In genomic region chr20:36820073-36820472, GRCh38 we compare ENCODE assay signal across 15 cellular contexts. TPM values are rescaled to one million over a fixed set of nuclear protein-coding genes. Genes with fewer than 3 reads are reported as not detected.
DNase-seq lines count a peak whose midpoint lies in the region; ATAC-seq and TF ChIP-seq lines count a peak whose summit lies in the region.
"Had no signal": no experiment of that assay in that cellular context is flagged by ENCODE, and none has a peak within 500 bp of the region (broad histone marks: within the 10 kb centered on the region; RNA-seq: fewer than 3 reads in every experiment).

No MANE protein-coding gene starts in this region.

- H3K4ac ChIP-seq in mesendoderm (ENCODE audit: low read depth, low read length) = no peak overlapping the region

- H2BK120ac ChIP-seq in mesendoderm (ENCODE audit: low read depth, low read length) = no peak overlapping the region

- H3K27ac ChIP-seq in caudate nucleus (ENCODE audit: low read depth, low read length) (peak overlapping the region; percentile 23), mesendoderm (ENCODE audit: low read depth, low read length) (no peak overlapping the region)

- H4K5ac ChIP-seq in mesendoderm (ENCODE audit: low read length) = no peak overlapping the region

- H2AK5ac ChIP-seq in mesendoderm (ENCODE audit: low read length) = peak overlapping the region; percentile 32

- DNase-seq in HFFc6 (no peak), caudate nucleus (lab: John Stamatoyannopoulos, UW) (no peak), mesendoderm (no peak), HAP-1 (ENCODE audit: low spot score in 2 of 2) (no peak), ureter (ENCODE audit: low spot score) (no peak), A172 (ENCODE audit: low spot score) (no peak)
- DNase-seq: amygdala, Calu3, HCEC 1CT, left colon, natural killer cell had no signal

- peaks cover 5% of the 10 kb centered on the region for H3K36me3 ChIP-seq in mesendoderm (ENCODE audit: control insufficient read depth, insufficient read depth, low read length)
- peaks cover 43% of the 10 kb centered on the region for H3K36me3 ChIP-seq in HAP-1 (replicated peaks)

- H3K9me3 ChIP-seq in HAP-1 = no peaks in the 10 kb centered on the region

- H2BK5ac ChIP-seq in mesendoderm (ENCODE audit: low read length) = no peak overlapping the region

- H3K4me3 ChIP-seq in mesendoderm (ENCODE audit: low read length) (no peak overlapping the region), HAP-1 (no peak overlapping the region)
- H3K4me3 ChIP-seq: GM12878 had no signal

- peaks cover 39% of the 10 kb centered on the region for H3K36me3 Mint-ChIP-seq in HFFc6 (ENCODE audit: low read depth)
- peaks cover 43% of the 10 kb centered on the region for H3K36me3 Mint-ChIP-seq in stimulated activated memory B cell treated with anti-CD40 and anti-IgM and Interleukin-4, amounts not matched to agents 10 μg/mL and 1 μg/mL and 100 μg/mL, for 72 hours
- H3K36me3 Mint-ChIP-seq: natural killer cell had no signal

- peaks cover 29% of the 10 kb centered on the region for H3K4me1 Mint-ChIP-seq in HFFc6 (ENCODE audit: low read depth)
- peaks cover 7% of the 10 kb centered on the region for H3K4me1 Mint-ChIP-seq in stimulated activated memory B cell treated with anti-CD40 and anti-IgM and Interleukin-4, amounts not matched to agents 10 μg/mL and 1 μg/mL and 100 μg/mL, for 72 hours
- H3K4me1 Mint-ChIP-seq: natural killer cell had no signal

- peak overlapping the region; percentile 58 for H3K56ac ChIP-seq in mesendoderm (ENCODE audit: low read length)

- no peak overlapping the region for H4K8ac ChIP-seq in mesendoderm (ENCODE audit: low read depth, low read length)

- WGBS in mesendoderm (ENCODE audit: extremely low coverage, insufficient coverage, low lambda C conversion rate) = no CpG with 5 or more reads among the region's 1 CpG

- no peak for ATAC-seq in stimulated activated memory B cell treated with anti-CD40 and anti-IgM and Interleukin-4, amounts not matched to agents 10 μg/mL and 1 μg/mL and 100 μg/mL, for 72 hours
- no peak for ATAC-seq in HG03045 (IDR thresholded peaks at IDR 0.05; ENCODE audit: unreplicated experiment)
- ATAC-seq: GM12878, left colon, natural killer cell had no signal

- peak overlapping the region; percentile 40; the same call in 1 of the 2 replicates for H3K27ac Mint-ChIP-seq in HFFc6
- peak overlapping the region; percentile 6 for H3K27ac Mint-ChIP-seq in stimulated activated memory B cell treated with anti-CD40 and anti-IgM and Interleukin-4, amounts not matched to agents 10 μg/mL and 1 μg/mL and 100 μg/mL, for 72 hours
- H3K27ac Mint-ChIP-seq: natural killer cell had no signal

- no peak overlapping the region for H2BK15ac ChIP-seq in mesendoderm (replicated peaks; ENCODE audit: low read depth)

- TF ChIP-seq CTCF in HFFc6 (IDR thresholded peaks at IDR 0.05) = no peak

- no peaks in the 10 kb centered on the region for H3K9me3 Mint-ChIP-seq in HFFc6
- H3K9me3 Mint-ChIP-seq in stimulated activated memory B cell treated with anti-CD40 and anti-IgM and Interleukin-4, amounts not matched to agents 10 μg/mL and 1 μg/mL and 100 μg/mL, for 72 hours = no peaks in the 10 kb centered on the region
- H3K9me3 Mint-ChIP-seq: natural killer cell had no signal

- H3K4me1 ChIP-seq in mesendoderm (ENCODE audit: control insufficient read depth, low read depth, low read length) = peaks cover 19% of the 10 kb centered on the region
- H3K4me1 ChIP-seq in HAP-1 = peaks cover 15% of the 10 kb centered on the region

- in situ Hi-C loops in HAP-1 (cut with MboI; ENCODE audit: low sequenced_read_pairs) = no loop called here

- peak overlapping the region; percentile 51 for H3K9ac ChIP-seq in mesendoderm (ENCODE audit: low read length)

- peak overlapping the region; percentile 20 for H3K18ac ChIP-seq in mesendoderm (ENCODE audit: low read length)

- H3K79me1 ChIP-seq in mesendoderm (ENCODE audit: low read length) = no peaks in the 10 kb centered on the region

- H3K27me3 ChIP-seq in mesendoderm (ENCODE audit: insufficient read depth, low read length, poor library complexity) (no peaks in the 10 kb centered on the region), HAP-1 (ENCODE audit: low read depth) (no peaks in the 10 kb centered on the region)

- no peaks in the 10 kb centered on the region for H3K79me2 ChIP-seq in mesendoderm (ENCODE audit: control insufficient read depth, insufficient read depth, low read length)

- no peak overlapping the region for H3K23ac ChIP-seq in mesendoderm (ENCODE audit: low read length)

- no peaks in the 10 kb centered on the region; the same call in 1 of the 2 replicates for H3K27me3 Mint-ChIP-seq in HFFc6 (ENCODE audit: insufficient read depth)
- H3K27me3 Mint-ChIP-seq in stimulated activated memory B cell treated with anti-CD40 and anti-IgM and Interleukin-4, amounts not matched to agents 10 μg/mL and 1 μg/mL and 100 μg/mL, for 72 hours = no peaks in the 10 kb centered on the region

- peak overlapping the region; percentile 13 for H3K4me2 ChIP-seq in mesendoderm (ENCODE audit: low read length)

- H3K4me3 Mint-ChIP-seq in HFFc6 = no peak overlapping the region
- H3K4me3 Mint-ChIP-seq in stimulated activated memory B cell treated with anti-CD40 and anti-IgM and Interleukin-4, amounts not matched to agents 10 μg/mL and 1 μg/mL and 100 μg/mL, for 72 hours = no peak overlapping the region
- H3K4me3 Mint-ChIP-seq: natural killer cell had no signal

RNA-seq across cellular contexts. Expression of gene DSN1, which starts 46.5 kb away (rescaled TPM):
- 10 to 100 TPM in 5 of 6 experiments, 1 to 10 TPM in 1; 8.6 to 15.7 (median 14.0) TPM for total RNA-seq in HFFc6 (2021; fragmentation: NEBNext Ultra II Directional; extraction: Animal tissue kit (Norgen Biotek cat#: 25700))
- 24.1 TPM for polyA plus RNA-seq in mesendoderm (2013, experiment 1 of 2)
- polyA plus RNA-seq in mesendoderm (2013, experiment 2 of 2) = 23.9 TPM
- total RNA-seq in ureter = 6.5 TPM
- 59.7 and 66.7 TPM in 2 replicates for total RNA-seq in A172 (2014; rRNA removed; shearing (Covaris generic))

RNA-seq across cellular contexts. Expression of gene TLDC2, which starts 55.9 kb away (rescaled TPM):
- total RNA-seq in HFFc6 (2021; fragmentation: NEBNext Ultra II Directional; extraction: Animal tissue kit (Norgen Biotek cat#: 25700)) = under 1 TPM; 0.17 to 0.55 (median 0.39) TPM
- polyA plus RNA-seq in mesendoderm (2013, experiment 1 of 2) = 0.17 TPM
- 0.20 TPM for polyA plus RNA-seq in mesendoderm (2013, experiment 2 of 2)
- 0.36 TPM for total RNA-seq in ureter
- total RNA-seq in A172 (2014; rRNA removed; shearing (Covaris generic)) = not detected in 2 replicates
- total RNA-seq: T-helper 1 cell treated with Interleukin-12 subunit alpha and Interleukin-12 subunit beta and Interleukin-4 antibody, amounts not matched to agents 30 ng/mL and 1 ng/mL, for 36 hours had no signal
